Comparison of ENCODE assay signal across 1 cellular context in the genomic region with DNA sequence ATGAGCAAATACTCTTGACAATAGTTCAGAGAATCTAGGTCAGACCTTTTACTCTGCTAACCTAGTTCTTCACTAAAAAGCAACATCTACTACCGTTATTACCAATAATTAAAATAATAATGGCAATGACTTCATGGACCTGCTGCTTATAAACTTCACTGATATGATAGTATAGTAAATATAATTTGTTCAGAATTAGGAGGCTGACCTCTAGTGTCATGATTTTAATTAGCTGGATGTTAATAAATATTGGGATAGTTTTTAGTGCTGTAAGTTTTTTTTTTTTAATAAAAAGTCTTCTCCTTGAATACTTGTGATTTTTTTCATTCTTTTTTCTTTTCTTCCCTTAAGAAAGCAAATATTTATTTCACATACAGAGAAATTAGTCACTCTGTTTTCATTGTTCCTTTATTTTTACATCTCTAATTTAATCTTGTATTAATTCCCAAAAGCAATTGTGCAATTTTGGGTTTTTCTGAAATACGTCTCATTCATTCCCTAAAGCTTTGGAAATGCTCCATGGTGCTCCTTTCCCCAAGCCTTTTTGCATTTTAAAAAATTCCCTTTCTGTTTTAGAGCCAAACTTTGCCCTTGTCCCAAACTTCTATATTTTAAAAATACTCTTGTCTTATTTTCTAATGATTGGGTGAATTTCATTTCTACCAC.
TF ChIP-seq lines count a peak whose summit lies in the region.

No MANE protein-coding gene starts in this region.

TF ChIP-seq in HCT116, 20 proteins besides CTCF, POLR2A, EP300 and RAD21 (continued from another document):
- TF ChIP-seq SIN3A (IDR thresholded peaks at IDR 0.05; ENCODE audit: low read depth) = no peak
- TF ChIP-seq, protein P1, sequence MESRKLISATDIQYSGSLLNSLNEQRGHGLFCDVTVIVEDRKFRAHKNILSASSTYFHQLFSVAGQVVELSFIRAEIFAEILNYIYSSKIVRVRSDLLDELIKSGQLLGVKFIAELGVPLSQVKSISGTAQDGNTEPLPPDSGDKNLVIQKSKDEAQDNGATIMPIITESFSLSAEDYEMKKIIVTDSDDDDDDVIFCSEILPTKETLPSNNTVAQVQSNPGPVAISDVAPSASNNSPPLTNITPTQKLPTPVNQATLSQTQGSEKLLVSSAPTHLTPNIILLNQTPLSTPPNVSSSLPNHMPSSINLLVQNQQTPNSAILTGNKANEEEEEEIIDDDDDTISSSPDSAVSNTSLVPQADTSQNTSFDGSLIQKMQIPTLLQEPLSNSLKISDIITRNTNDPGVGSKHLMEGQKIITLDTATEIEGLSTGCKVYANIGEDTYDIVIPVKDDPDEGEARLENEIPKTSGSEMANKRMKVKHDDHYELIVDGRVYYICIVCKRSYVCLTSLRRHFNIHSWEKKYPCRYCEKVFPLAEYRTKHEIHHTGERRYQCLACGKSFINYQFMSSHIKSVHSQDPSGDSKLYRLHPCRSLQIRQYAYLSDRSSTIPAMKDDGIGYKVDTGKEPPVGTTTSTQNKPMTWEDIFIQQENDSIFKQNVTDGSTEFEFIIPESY (IDR thresholded peaks at IDR 0.05; ENCODE audit: extremely low read depth, insufficient replicate concordance, low read length) = no peak
- TF ChIP-seq YY1 (IDR thresholded peaks at IDR 0.05; ENCODE audit: extremely low read depth, insufficient replicate concordance, low read depth, low read length) = no peak
- no peak for TF ChIP-seq CEBPB (IDR thresholded peaks at IDR 0.05; ENCODE audit: low read depth)
- TF ChIP-seq EZH2phosphoT487 (IDR thresholded peaks at IDR 0.05; ENCODE audit: borderline replicate concordance) = no peak
- no peak for TF ChIP-seq SP1 (IDR thresholded peaks at IDR 0.05; ENCODE audit: low read depth)
- TF ChIP-seq POLR2AphosphoS5 (IDR thresholded peaks at IDR 0.05; ENCODE audit: low read depth, low read length) = no peak
- no peak for TF ChIP-seq JUND (IDR thresholded peaks at IDR 0.05)
- TF ChIP-seq, protein P2, sequence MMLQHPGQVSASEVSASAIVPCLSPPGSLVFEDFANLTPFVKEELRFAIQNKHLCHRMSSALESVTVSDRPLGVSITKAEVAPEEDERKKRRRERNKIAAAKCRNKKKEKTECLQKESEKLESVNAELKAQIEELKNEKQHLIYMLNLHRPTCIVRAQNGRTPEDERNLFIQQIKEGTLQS (IDR thresholded peaks at IDR 0.05) = no peak
- TF ChIP-seq, protein P3, sequence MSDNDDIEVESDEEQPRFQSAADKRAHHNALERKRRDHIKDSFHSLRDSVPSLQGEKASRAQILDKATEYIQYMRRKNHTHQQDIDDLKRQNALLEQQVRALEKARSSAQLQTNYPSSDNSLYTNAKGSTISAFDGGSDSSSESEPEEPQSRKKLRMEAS (IDR thresholded peaks at IDR 0.05) = no peak
- TF ChIP-seq, protein P4, sequence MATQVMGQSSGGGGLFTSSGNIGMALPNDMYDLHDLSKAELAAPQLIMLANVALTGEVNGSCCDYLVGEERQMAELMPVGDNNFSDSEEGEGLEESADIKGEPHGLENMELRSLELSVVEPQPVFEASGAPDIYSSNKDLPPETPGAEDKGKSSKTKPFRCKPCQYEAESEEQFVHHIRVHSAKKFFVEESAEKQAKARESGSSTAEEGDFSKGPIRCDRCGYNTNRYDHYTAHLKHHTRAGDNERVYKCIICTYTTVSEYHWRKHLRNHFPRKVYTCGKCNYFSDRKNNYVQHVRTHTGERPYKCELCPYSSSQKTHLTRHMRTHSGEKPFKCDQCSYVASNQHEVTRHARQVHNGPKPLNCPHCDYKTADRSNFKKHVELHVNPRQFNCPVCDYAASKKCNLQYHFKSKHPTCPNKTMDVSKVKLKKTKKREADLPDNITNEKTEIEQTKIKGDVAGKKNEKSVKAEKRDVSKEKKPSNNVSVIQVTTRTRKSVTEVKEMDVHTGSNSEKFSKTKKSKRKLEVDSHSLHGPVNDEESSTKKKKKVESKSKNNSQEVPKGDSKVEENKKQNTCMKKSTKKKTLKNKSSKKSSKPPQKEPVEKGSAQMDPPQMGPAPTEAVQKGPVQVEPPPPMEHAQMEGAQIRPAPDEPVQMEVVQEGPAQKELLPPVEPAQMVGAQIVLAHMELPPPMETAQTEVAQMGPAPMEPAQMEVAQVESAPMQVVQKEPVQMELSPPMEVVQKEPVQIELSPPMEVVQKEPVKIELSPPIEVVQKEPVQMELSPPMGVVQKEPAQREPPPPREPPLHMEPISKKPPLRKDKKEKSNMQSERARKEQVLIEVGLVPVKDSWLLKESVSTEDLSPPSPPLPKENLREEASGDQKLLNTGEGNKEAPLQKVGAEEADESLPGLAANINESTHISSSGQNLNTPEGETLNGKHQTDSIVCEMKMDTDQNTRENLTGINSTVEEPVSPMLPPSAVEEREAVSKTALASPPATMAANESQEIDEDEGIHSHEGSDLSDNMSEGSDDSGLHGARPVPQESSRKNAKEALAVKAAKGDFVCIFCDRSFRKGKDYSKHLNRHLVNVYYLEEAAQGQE (IDR thresholded peaks at IDR 0.05; ENCODE audit: low read depth) = no peak
- TF ChIP-seq EZH2 (IDR thresholded peaks at IDR 0.05) = no peak
- no peak for TF ChIP-seq FOSL1 (IDR thresholded peaks at IDR 0.05; ENCODE audit: low read depth)
- TF ChIP-seq ZFX (IDR thresholded peaks at IDR 0.05) = no peak
- TF ChIP-seq ELF1 (IDR thresholded peaks at IDR 0.05; ENCODE audit: borderline replicate concordance, low read depth) = no peak
- TF ChIP-seq EGR1 (IDR thresholded peaks at IDR 0.05; ENCODE audit: low read depth) = no peak
TF ChIP-seq in HCT116: peak in this region for 0.
